Comparison of ENCODE assay signal across 8 cellular contexts in genomic region chr9:131733601-131734061, GRCh38. TPM values are rescaled to one million over a fixed set of nuclear protein-coding genes. Genes with fewer than 3 reads are reported as not detected.
DNase-seq lines count a peak whose midpoint lies in the region; ATAC-seq and TF ChIP-seq lines count a peak whose summit lies in the region.

No MANE protein-coding gene starts in this region.

- no peak for TF ChIP-seq CTCF in fibroblast of the aortic adventitia (IDR thresholded peaks at IDR 0.05; ENCODE audit: insufficient read depth, low read length)
- TF ChIP-seq CTCF in retinal pigment epithelial cell (conservative IDR thresholded peaks at IDR 0.05; ENCODE audit: low read depth, low read length), result no peak

- ATAC-seq in HG03108 (IDR thresholded peaks at IDR 0.05; ENCODE audit: unreplicated experiment), result no peak

- no peak overlapping the region for H3K4me3 ChIP-seq in fibroblast of the aortic adventitia (ENCODE audit: low read depth, low read length)
- no peak overlapping the region for H3K4me3 ChIP-seq in retinal pigment epithelial cell (ENCODE audit: low read length)

- DNase-seq in GM04503 (ENCODE audit: low read depth), result peak; percentile 84
- peak; percentile 60 for DNase-seq in NCI-H524 treated with DMSO at 0.1 percent for 48 hours (lab: John Stamatoyannopoulos, UW)
- DNase-seq in activated T-cell treated with anti-CD3 and anti-CD28 coated beads for 48 hours (ENCODE audit: low read depth), result peak; percentile 48
- DNase-seq in fibroblast of the aortic adventitia (ENCODE audit: low read depth), result peak; percentile 97
- peak; percentile 90 for DNase-seq in retinal pigment epithelial cell (ENCODE audit: low read depth)
- DNase-seq in NCI-H187 treated with DMSO at 0.1 percent for 48 hours (lab: John Stamatoyannopoulos, UW), result no peak
- DNase-seq in NCI-H2081 treated with DMSO at 0.1 percent for 48 hours (lab: John Stamatoyannopoulos, UW), result no peak

RNA-seq across cellular contexts. Expression of gene RAPGEF1, which starts 6.2 kb away (rescaled TPM):
- 20.2 and 33.7 TPM in 2 replicates for total RNA-seq in fibroblast of the aortic adventitia (ENCODE audit: low replicate concordance)

Comparison
In these comparisons a context has a peak if more than half of its experiments do, and no peak if none do; other contexts are left out.
1. DNase-seq: peak in GM04503 (single experiment), NCI-H524 treated with DMSO at 0.1 percent for 48 hours (single experiment), activated T-cell treated with anti-CD3 and anti-CD28 coated beads for 48 hours (single experiment), fibroblast of the aortic adventitia (single experiment) and retinal pigment epithelial cell (single experiment); none in NCI-H187 treated with DMSO at 0.1 percent for 48 hours (single experiment) and NCI-H2081 treated with DMSO at 0.1 percent for 48 hours (single experiment).